In the genomic region with DNA sequence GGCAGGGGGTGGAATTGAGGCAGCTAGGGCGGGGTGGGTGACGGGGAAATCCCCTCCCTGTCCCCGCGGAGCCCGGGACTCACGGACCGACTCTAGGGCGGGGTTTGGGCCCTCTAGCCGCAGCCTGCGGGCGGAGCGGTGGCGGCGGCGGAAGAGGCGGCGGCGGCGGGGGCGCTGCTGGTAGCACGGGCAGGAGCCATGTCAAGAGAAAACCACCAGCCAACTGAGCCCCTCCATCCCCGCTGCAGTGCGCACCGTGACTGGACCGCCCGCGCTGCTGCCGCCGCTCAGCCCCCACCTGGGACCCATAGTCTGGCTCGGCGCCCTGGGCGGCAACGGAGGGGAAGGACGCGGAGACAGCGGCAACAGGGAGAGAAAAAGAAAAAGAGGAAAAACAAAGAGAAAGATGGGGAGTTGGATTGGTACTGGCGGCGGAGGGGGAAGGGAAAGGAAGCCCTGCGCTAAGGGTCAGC, we compare ENCODE assay signal across 1 cellular context.
A peak's percentile ranks its signal among the peaks of the same experiment; 100 is the strongest.
TF ChIP-seq lines count a peak whose summit lies in the region.

No MANE protein-coding gene starts in this region.

TF ChIP-seq in K562, 482 proteins besides CTCF, POLR2A, EP300 and RAD21 (continued from another document and continues in another):
- TF ChIP-seq, protein P1, sequence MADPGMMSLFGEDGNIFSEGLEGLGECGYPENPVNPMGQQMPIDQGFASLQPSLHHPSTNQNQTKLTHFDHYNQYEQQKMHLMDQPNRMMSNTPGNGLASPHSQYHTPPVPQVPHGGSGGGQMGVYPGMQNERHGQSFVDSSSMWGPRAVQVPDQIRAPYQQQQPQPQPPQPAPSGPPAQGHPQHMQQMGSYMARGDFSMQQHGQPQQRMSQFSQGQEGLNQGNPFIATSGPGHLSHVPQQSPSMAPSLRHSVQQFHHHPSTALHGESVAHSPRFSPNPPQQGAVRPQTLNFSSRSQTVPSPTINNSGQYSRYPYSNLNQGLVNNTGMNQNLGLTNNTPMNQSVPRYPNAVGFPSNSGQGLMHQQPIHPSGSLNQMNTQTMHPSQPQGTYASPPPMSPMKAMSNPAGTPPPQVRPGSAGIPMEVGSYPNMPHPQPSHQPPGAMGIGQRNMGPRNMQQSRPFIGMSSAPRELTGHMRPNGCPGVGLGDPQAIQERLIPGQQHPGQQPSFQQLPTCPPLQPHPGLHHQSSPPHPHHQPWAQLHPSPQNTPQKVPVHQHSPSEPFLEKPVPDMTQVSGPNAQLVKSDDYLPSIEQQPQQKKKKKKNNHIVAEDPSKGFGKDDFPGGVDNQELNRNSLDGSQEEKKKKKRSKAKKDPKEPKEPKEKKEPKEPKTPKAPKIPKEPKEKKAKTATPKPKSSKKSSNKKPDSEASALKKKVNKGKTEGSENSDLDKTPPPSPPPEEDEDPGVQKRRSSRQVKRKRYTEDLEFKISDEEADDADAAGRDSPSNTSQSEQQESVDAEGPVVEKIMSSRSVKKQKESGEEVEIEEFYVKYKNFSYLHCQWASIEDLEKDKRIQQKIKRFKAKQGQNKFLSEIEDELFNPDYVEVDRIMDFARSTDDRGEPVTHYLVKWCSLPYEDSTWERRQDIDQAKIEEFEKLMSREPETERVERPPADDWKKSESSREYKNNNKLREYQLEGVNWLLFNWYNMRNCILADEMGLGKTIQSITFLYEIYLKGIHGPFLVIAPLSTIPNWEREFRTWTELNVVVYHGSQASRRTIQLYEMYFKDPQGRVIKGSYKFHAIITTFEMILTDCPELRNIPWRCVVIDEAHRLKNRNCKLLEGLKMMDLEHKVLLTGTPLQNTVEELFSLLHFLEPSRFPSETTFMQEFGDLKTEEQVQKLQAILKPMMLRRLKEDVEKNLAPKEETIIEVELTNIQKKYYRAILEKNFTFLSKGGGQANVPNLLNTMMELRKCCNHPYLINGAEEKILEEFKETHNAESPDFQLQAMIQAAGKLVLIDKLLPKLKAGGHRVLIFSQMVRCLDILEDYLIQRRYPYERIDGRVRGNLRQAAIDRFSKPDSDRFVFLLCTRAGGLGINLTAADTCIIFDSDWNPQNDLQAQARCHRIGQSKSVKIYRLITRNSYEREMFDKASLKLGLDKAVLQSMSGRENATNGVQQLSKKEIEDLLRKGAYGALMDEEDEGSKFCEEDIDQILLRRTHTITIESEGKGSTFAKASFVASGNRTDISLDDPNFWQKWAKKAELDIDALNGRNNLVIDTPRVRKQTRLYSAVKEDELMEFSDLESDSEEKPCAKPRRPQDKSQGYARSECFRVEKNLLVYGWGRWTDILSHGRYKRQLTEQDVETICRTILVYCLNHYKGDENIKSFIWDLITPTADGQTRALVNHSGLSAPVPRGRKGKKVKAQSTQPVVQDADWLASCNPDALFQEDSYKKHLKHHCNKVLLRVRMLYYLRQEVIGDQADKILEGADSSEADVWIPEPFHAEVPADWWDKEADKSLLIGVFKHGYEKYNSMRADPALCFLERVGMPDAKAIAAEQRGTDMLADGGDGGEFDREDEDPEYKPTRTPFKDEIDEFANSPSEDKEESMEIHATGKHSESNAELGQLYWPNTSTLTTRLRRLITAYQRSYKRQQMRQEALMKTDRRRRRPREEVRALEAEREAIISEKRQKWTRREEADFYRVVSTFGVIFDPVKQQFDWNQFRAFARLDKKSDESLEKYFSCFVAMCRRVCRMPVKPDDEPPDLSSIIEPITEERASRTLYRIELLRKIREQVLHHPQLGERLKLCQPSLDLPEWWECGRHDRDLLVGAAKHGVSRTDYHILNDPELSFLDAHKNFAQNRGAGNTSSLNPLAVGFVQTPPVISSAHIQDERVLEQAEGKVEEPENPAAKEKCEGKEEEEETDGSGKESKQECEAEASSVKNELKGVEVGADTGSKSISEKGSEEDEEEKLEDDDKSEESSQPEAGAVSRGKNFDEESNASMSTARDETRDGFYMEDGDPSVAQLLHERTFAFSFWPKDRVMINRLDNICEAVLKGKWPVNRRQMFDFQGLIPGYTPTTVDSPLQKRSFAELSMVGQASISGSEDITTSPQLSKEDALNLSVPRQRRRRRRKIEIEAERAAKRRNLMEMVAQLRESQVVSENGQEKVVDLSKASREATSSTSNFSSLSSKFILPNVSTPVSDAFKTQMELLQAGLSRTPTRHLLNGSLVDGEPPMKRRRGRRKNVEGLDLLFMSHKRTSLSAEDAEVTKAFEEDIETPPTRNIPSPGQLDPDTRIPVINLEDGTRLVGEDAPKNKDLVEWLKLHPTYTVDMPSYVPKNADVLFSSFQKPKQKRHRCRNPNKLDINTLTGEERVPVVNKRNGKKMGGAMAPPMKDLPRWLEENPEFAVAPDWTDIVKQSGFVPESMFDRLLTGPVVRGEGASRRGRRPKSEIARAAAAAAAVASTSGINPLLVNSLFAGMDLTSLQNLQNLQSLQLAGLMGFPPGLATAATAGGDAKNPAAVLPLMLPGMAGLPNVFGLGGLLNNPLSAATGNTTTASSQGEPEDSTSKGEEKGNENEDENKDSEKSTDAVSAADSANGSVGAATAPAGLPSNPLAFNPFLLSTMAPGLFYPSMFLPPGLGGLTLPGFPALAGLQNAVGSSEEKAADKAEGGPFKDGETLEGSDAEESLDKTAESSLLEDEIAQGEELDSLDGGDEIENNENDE (IDR thresholded peaks at IDR 0.05; ENCODE audit: low read depth, low read length): no peak
- TF ChIP-seq ESRRB (CRISPR knock-in tag; IDR thresholded peaks at IDR 0.05; ENCODE audit: borderline replicate concordance) (no peak), CBFA2T2 (conservative IDR thresholded peaks at IDR 0.05) (no peak), L3MBTL2 (IDR thresholded peaks at IDR 0.05) (no peak), MAFF (IDR thresholded peaks at IDR 0.05; ENCODE audit: low read length) (no peak), ZNF740 (CRISPR knock-in tag; IDR thresholded peaks at IDR 0.05) (no peak), ZNF740 (tag; IDR thresholded peaks at IDR 0.05) (no peak), TOE1 (IDR thresholded peaks at IDR 0.05; ENCODE audit: borderline replicate concordance) (no peak), TOE1 (CRISPR knock-in tag; IDR thresholded peaks at IDR 0.05; ENCODE audit: borderline replicate concordance, low read depth) (no peak), FOXA1 (IDR thresholded peaks at IDR 0.05; ENCODE audit: borderline replicate concordance) (no peak), JUN (IDR thresholded peaks at IDR 0.05; ENCODE audit: borderline replicate concordance, low read depth, low read length) (no peak), JUN (CRISPR knock-in tag; IDR thresholded peaks at IDR 0.05; ENCODE audit: borderline replicate concordance) (no peak), KLF16 (IDR thresholded peaks at IDR 0.05) (no peak), SRSF9 (IDR thresholded peaks at IDR 0.05; ENCODE audit: borderline replicate concordance, low read depth, low read length) (no peak), ARNT (IDR thresholded peaks at IDR 0.05) (no peak), ZNF184 (CRISPR knock-in tag; IDR thresholded peaks at IDR 0.05) (no peak), STAT6 (CRISPR knock-in tag; IDR thresholded peaks at IDR 0.05) (no peak), ZKSCAN1 (IDR thresholded peaks at IDR 0.05; ENCODE audit: low read depth, low read length) (no peak), NR1H2 (CRISPR knock-in tag; IDR thresholded peaks at IDR 0.05) (0 out of 2 replicates have a peak, but pooled peaks have one; percentile 52), PREB (CRISPR knock-in tag; IDR thresholded peaks at IDR 0.05) (no peak)
- TF ChIP-seq, protein P2, sequence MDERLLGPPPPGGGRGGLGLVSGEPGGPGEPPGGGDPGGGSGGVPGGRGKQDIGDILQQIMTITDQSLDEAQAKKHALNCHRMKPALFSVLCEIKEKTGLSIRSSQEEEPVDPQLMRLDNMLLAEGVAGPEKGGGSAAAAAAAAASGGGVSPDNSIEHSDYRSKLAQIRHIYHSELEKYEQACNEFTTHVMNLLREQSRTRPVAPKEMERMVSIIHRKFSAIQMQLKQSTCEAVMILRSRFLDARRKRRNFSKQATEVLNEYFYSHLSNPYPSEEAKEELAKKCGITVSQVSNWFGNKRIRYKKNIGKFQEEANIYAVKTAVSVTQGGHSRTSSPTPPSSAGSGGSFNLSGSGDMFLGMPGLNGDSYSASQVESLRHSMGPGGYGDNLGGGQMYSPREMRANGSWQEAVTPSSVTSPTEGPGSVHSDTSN (CRISPR knock-in tag; IDR thresholded peaks at IDR 0.05; ENCODE audit: low read depth): no peak
- TF ChIP-seq, protein P2 (tag; conservative IDR thresholded peaks at IDR 0.05; ENCODE audit: low read depth): no peak
- TF ChIP-seq, protein P3, sequence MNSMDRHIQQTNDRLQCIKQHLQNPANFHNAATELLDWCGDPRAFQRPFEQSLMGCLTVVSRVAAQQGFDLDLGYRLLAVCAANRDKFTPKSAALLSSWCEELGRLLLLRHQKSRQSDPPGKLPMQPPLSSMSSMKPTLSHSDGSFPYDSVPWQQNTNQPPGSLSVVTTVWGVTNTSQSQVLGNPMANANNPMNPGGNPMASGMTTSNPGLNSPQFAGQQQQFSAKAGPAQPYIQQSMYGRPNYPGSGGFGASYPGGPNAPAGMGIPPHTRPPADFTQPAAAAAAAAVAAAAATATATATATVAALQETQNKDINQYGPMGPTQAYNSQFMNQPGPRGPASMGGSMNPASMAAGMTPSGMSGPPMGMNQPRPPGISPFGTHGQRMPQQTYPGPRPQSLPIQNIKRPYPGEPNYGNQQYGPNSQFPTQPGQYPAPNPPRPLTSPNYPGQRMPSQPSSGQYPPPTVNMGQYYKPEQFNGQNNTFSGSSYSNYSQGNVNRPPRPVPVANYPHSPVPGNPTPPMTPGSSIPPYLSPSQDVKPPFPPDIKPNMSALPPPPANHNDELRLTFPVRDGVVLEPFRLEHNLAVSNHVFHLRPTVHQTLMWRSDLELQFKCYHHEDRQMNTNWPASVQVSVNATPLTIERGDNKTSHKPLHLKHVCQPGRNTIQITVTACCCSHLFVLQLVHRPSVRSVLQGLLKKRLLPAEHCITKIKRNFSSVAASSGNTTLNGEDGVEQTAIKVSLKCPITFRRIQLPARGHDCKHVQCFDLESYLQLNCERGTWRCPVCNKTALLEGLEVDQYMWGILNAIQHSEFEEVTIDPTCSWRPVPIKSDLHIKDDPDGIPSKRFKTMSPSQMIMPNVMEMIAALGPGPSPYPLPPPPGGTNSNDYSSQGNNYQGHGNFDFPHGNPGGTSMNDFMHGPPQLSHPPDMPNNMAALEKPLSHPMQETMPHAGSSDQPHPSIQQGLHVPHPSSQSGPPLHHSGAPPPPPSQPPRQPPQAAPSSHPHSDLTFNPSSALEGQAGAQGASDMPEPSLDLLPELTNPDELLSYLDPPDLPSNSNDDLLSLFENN (IDR thresholded peaks at IDR 0.05; ENCODE audit: low read depth in 2 of 2, low read length in 2 of 2): no peak
- TF ChIP-seq, protein P4, sequence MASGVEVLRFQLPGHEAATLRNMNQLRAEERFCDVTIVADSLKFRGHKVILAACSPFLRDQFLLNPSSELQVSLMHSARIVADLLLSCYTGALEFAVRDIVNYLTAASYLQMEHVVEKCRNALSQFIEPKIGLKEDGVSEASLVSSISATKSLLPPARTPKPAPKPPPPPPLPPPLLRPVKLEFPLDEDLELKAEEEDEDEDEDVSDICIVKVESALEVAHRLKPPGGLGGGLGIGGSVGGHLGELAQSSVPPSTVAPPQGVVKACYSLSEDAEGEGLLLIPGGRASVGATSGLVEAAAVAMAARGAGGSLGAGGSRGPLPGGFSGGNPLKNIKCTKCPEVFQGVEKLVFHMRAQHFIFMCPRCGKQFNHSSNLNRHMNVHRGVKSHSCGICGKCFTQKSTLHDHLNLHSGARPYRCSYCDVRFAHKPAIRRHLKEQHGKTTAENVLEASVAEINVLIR (CRISPR knock-in tag; IDR thresholded peaks at IDR 0.05): no peak
- TF ChIP-seq, protein P5, sequence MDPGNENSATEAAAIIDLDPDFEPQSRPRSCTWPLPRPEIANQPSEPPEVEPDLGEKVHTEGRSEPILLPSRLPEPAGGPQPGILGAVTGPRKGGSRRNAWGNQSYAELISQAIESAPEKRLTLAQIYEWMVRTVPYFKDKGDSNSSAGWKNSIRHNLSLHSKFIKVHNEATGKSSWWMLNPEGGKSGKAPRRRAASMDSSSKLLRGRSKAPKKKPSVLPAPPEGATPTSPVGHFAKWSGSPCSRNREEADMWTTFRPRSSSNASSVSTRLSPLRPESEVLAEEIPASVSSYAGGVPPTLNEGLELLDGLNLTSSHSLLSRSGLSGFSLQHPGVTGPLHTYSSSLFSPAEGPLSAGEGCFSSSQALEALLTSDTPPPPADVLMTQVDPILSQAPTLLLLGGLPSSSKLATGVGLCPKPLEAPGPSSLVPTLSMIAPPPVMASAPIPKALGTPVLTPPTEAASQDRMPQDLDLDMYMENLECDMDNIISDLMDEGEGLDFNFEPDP (CRISPR knock-in tag; IDR thresholded peaks at IDR 0.05): no peak
